In the genomic region with DNA sequence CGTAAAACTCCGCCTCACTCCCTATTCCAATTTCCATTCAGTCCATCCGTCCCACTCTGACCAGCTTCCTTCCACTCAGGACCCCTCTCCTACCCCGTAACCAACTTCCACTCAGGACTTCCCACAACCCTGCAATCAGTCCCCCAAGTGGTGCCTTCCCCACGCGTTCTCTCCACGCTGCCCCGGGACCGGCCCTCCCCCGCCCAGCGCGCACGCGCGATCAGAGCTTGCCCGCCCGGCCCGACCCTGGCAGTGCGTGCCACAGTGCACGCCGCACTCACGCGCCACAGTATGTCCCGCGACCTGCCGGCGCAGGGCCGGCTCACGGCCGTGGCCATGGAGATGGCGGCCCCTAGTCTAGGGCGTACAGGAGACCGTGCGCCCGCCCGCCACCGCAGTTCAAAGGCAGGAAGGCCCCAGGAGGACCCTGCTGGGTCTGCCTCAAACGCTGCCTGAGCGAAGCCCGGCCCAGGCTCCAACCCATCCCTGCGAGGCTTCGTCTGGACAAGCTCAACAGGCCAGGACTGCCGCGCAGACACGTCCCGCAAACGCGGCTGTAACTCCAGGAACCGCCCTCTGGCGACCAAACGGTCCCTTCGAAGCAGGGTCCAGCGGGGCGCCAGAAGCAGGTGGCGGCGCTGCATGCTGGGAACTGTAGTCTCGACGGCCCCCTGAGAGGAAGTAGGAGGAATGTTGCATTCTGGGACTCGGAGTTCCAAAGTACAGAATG, we compare ENCODE assay signal across 1 cellular context.
TF ChIP-seq lines count a peak whose summit lies in the region.

NDC1 (minus strand) TSS at position 373 of the 730 bp plus-strand sequence; CDS start at position 338, 35 bp downstream.

TF ChIP-seq in K562, 482 proteins besides CTCF, POLR2A, EP300 and RAD21 (continued from another document and continues in another):
- TF ChIP-seq TEAD4 (IDR thresholded peaks at IDR 0.05; ENCODE audit: low read length) (peak; percentile 75), TEAD4 (CRISPR knock-in tag; IDR thresholded peaks at IDR 0.05; ENCODE audit: borderline replicate concordance) (no peak), ZBTB26 (CRISPR knock-in tag; IDR thresholded peaks at IDR 0.05) (peak; percentile 73; the same call in 1 of the 2 replicates), ZNF212 (CRISPR knock-in tag; IDR thresholded peaks at IDR 0.05) (peak; percentile 72; the same call in 1 of the 2 replicates), CBFA2T3 (IDR thresholded peaks at IDR 0.05) (no peak), WHSC1 (IDR thresholded peaks at IDR 0.05; ENCODE audit: low read length) (no peak), BRF2 (IDR thresholded peaks at IDR 0.05; ENCODE audit: borderline replicate concordance, insufficient read depth, insufficient read length) (no peak), POU5F1 (IDR thresholded peaks at IDR 0.05; ENCODE audit: borderline replicate concordance, low read depth, low read length, partially characterized antibody) (peak; percentile 95), ZNF766 (CRISPR knock-in tag; conservative IDR thresholded peaks at IDR 0.05) (no peak; the same call in 1 of the 2 replicates), ZNF398 (CRISPR knock-in tag; IDR thresholded peaks at IDR 0.05) (no peak), ATF1 (CRISPR knock-in tag; IDR thresholded peaks at IDR 0.05) (peak; percentile 3), ATF1 (tag; IDR thresholded peaks at IDR 0.05) (peak; percentile 94), GATA2 (CRISPR knock-in tag; IDR thresholded peaks at IDR 0.05) (no peak), GTF2E2 (tag; IDR thresholded peaks at IDR 0.05) (no peak), PTBP1 (IDR thresholded peaks at IDR 0.05; ENCODE audit: low read depth, low read length) (no peak), NR4A1 (CRISPR knock-in tag; IDR thresholded peaks at IDR 0.05) (0 out of 2 replicates have a peak, but pooled peaks have one; percentile 48), NR4A1 (tag; IDR thresholded peaks at IDR 0.05) (peak; percentile 95), FOXK1 (CRISPR knock-in tag; IDR thresholded peaks at IDR 0.05; ENCODE audit: borderline replicate concordance) (peak; percentile 31; the same call in 1 of the 2 replicates), TCF7L2 (IDR thresholded peaks at IDR 0.05; ENCODE audit: low read depth, low read length) (no peak), CCNT2 (IDR thresholded peaks at IDR 0.05; ENCODE audit: borderline replicate concordance, extremely low read depth, insufficient read length, low read depth, low read length) (peak; percentile 35), FOXP4 (CRISPR knock-in tag; IDR thresholded peaks at IDR 0.05; ENCODE audit: borderline replicate concordance) (no peak), SMAD2 (IDR thresholded peaks at IDR 0.05; ENCODE audit: low read depth, low read length) (peak; percentile 52; the same call in 1 of the 2 replicates), YY1 (IDR thresholded peaks at IDR 0.05; ENCODE audit: borderline replicate concordance in 1 of 3, control insufficient read depth in 1 of 3, extremely low read depth in 1 of 3, insufficient read depth in 3 of 3, insufficient read length in 1 of 3, insufficient replicate concordance in 2 of 3, low read depth in 1 of 3, low read length in 2 of 3) (peak; percentile 21 to 89 (median 81)), JUND (IDR thresholded peaks at IDR 0.05; ENCODE audit: borderline replicate concordance, low read depth, low read length) (peak; percentile 79; the same call in 1 of the 2 replicates), JUND (tag; IDR thresholded peaks at IDR 0.05; ENCODE audit: borderline replicate concordance, low read depth, low read length) (peak; percentile 55; the same call in 1 of the 3 replicates), HDAC6 (IDR thresholded peaks at IDR 0.05; ENCODE audit: low read depth, low read length) (no peak), DNMT1 (IDR thresholded peaks at IDR 0.05) (no peak), ZNF274 (IDR thresholded peaks at IDR 0.05; ENCODE audit: borderline replicate concordance, low read depth, low read length) (no peak), ZNF609 (CRISPR knock-in tag; IDR thresholded peaks at IDR 0.05; ENCODE audit: borderline replicate concordance) (no peak), FOXJ3 (CRISPR knock-in tag; IDR thresholded peaks at IDR 0.05) (no peak), SMARCB1 (IDR thresholded peaks at IDR 0.05; ENCODE audit: insufficient read length, low read depth) (no peak), CREB3L1 (IDR thresholded peaks at IDR 0.05; ENCODE audit: borderline replicate concordance, low read depth) (peak; percentile 99), ZBTB34 (CRISPR knock-in tag; IDR thresholded peaks at IDR 0.05) (no peak), ZNF785 (CRISPR knock-in tag; IDR thresholded peaks at IDR 0.05) (no peak), ZNF197 (CRISPR knock-in tag; IDR thresholded peaks at IDR 0.05; ENCODE audit: low read depth) (peak; percentile 97), HDAC3 (IDR thresholded peaks at IDR 0.05; ENCODE audit: borderline replicate concordance, partially characterized antibody) (no peak), ESRRA (IDR thresholded peaks at IDR 0.05; ENCODE audit: borderline replicate concordance, low read depth) (peak; percentile 85; the same call in 1 of the 2 replicates), NONO (IDR thresholded peaks at IDR 0.05; ENCODE audit: low read depth in 2 of 2, low read length in 1 of 2) (peak; percentile 53 to 71; a peak in 2 of 4 replicates)
- TF ChIP-seq, protein P1, sequence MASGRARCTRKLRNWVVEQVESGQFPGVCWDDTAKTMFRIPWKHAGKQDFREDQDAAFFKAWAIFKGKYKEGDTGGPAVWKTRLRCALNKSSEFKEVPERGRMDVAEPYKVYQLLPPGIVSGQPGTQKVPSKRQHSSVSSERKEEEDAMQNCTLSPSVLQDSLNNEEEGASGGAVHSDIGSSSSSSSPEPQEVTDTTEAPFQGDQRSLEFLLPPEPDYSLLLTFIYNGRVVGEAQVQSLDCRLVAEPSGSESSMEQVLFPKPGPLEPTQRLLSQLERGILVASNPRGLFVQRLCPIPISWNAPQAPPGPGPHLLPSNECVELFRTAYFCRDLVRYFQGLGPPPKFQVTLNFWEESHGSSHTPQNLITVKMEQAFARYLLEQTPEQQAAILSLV (tag; IDR thresholded peaks at IDR 0.05): peak; percentile 76
- TF ChIP-seq, protein P2, sequence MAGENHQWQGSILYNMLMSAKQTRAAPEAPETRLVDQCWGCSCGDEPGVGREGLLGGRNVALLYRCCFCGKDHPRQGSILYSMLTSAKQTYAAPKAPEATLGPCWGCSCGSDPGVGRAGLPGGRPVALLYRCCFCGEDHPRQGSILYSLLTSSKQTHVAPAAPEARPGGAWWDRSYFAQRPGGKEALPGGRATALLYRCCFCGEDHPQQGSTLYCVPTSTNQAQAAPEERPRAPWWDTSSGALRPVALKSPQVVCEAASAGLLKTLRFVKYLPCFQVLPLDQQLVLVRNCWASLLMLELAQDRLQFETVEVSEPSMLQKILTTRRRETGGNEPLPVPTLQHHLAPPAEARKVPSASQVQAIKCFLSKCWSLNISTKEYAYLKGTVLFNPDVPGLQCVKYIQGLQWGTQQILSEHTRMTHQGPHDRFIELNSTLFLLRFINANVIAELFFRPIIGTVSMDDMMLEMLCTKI (IDR thresholded peaks at IDR 0.05; ENCODE audit: partially characterized antibody): no peak
